In the genomic region with DNA sequence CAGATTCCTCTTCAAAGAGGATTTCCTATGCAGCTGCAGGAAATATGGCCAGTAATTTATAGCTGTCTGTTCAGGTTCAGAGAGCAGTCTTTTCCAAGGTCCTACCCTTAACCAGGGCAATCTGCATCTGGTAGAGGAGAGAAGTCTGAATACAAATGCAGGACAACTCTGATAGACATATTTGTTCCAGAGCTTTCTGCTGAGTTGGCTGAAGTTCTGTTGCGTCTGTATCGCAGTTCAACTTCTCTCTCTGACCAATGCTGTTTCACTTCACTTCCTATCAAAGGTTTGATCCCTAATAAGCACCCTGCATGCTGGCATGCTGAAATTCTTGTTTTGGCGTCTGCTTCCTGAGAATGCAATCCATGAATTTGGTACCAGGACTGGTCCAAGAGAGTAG, we compare ENCODE assay signal across 20 cellular contexts.
"Had no signal": no experiment of that assay in that cellular context is flagged by ENCODE, and none has a peak within 500 bp of the region (broad histone marks: within the 10 kb centered on the region; RNA-seq: fewer than 3 reads in every experiment).

No MANE protein-coding gene starts in this region.

- ATAC-seq: Panc1, SK-N-SH treated with all-trans-retinoic acid at 6 μM for 48 hours had no signal

- H3K27ac ChIP-seq: HL-60, KMS-11, RWPE1 had no signal

- H3K9ac ChIP-seq: KMS-11 had no signal

- H3K4me2 ChIP-seq: KMS-11 had no signal

- DNase-seq: Kasumi-1, MV-4-11, NCI-H1048, NCI-H1105, NCI-H1417, NCI-H1436 treated with DMSO at 0.1 percent for 48 hours, NCI-H1694, NCI-H1930, NCI-H2081, NCI-H2107, NCI-H2227 treated with DMSO at 0.1 percent for 48 hours, NCI-H524, NCI-H69, NCI-H774, SHP77 had no signal
